ENCODE assay signal across 8 cellular contexts in the genomic region with DNA sequence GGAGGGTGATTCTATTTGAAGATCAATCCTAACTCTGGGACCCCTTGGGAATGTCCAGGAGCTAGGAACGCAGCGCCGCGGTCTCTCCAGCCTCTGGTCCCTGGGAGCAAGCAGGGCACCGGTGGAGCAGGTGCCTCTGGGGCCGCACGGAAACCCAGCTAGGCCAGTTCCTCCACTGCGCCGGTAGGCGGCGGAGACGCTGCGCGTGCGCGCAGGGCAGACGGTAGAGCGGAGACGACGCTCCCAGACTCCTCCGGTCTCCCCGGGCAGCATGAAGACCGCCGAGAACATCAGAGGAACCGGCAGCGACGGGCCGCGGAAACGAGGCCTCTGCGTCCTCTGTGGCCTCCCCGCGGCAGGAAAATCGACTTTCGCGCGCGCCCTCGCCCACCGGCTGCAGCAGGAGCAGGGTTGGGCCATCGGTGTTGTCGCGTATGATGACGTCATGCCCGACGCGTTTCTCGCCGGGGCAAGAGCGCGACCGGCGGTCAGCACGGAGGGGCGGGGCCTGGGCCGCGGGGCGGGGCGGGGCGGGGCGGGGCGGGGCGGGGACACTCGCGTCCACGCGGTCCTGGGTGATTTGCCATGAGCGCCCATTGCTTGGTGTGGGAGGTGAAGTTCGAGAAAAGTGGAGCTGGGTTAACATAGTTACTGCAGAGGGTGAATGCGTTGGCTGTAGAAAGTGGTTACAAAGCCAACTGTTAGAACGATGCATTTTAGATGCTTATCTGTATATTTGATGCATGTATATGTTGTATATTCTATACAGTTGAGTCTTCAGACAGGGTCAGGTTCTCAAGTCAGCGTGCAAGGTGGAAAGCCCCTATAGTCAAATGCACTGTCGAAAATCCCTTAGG. TPM values are rescaled to one million over a fixed set of nuclear protein-coding genes. Genes with fewer than 3 reads are reported as not detected.
A peak's percentile ranks its signal among the peaks of the same experiment; 100 is the strongest.
DNase-seq lines count a peak whose midpoint lies in the region; TF ChIP-seq lines count a peak whose summit lies in the region.

A gene with protein sequence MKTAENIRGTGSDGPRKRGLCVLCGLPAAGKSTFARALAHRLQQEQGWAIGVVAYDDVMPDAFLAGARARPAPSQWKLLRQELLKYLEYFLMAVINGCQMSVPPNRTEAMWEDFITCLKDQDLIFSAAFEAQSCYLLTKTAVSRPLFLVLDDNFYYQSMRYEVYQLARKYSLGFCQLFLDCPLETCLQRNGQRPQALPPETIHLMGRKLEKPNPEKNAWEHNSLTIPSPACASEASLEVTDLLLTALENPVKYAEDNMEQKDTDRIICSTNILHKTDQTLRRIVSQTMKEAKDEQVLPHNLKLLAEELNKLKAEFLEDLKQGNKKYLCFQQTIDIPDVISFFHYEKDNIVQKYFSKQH (plus strand): TSS at position 193 of the 857 bp plus-strand sequence. CDS start 79 bp downstream, at position 272.

- POLR2A ChIA-PET in GM10248 (lab: Yijun Ruan, JAX), result interaction anchor here (2.0 kb wide), 1 partner anchor 28 kb away, joined by 8 read pairs; a partner anchor contains a TSS

- H3K27ac Mint-ChIP-seq in HFFc6, result peak within 1 kb of the TSS; percentile 92
- H3K27ac Mint-ChIP-seq in activated naive CD4-positive, alpha-beta T cell treated with anti-CD3 and anti-CD28 coated beads, Interleukin-2, amount 10 ng/mL, durations not matched to agents 7 days and 5 days, result peak within 1 kb of the TSS; percentile 97

- peaks cover 14% of the 10 kb centered on the region for H3K4me1 ChIP-seq in SJSA1 (replicated peaks)

- no peaks in the 10 kb centered on the region for H3K27me3 ChIP-seq in SJSA1 (replicated peaks)

- no peaks in the 10 kb centered on the region; the same call in 1 of the 2 replicates for H3K36me3 ChIP-seq in SJSA1

- H3K27me3 Mint-ChIP-seq in HFFc6 (ENCODE audit: insufficient read depth), result no peaks in the 10 kb centered on the region
- H3K27me3 Mint-ChIP-seq in activated naive CD4-positive, alpha-beta T cell treated with anti-CD3 and anti-CD28 coated beads, Interleukin-2, amount 10 ng/mL, durations not matched to agents 7 days and 5 days, result peaks cover 4% of the 10 kb centered on the region

- peaks cover 25% of the 10 kb centered on the region for H3K4me1 Mint-ChIP-seq in HFFc6 (ENCODE audit: low read depth)
- peaks cover 17% of the 10 kb centered on the region for H3K4me1 Mint-ChIP-seq in activated naive CD4-positive, alpha-beta T cell treated with anti-CD3 and anti-CD28 coated beads, Interleukin-2, amount 10 ng/mL, durations not matched to agents 7 days and 5 days

- H3K27ac ChIP-seq in SJSA1, result peak within 1 kb of the TSS; percentile 91

- peak within 1 kb of the TSS; percentile 90 for H3K4me3 Mint-ChIP-seq in HFFc6
- H3K4me3 Mint-ChIP-seq in activated naive CD4-positive, alpha-beta T cell treated with anti-CD3 and anti-CD28 coated beads, Interleukin-2, amount 10 ng/mL, durations not matched to agents 7 days and 5 days, result peak within 1 kb of the TSS; percentile 84

- peak within 1 kb of the TSS; percentile 93 for H3K4me3 ChIP-seq in SJSA1

- TF ChIP-seq CTCF in GM10248 (IDR thresholded peaks at IDR 0.05; ENCODE audit: control extremely low read depth, extremely low read depth, low read depth, missing control alignments), result peak; percentile 89
- TF ChIP-seq CTCF in HFFc6 (IDR thresholded peaks at IDR 0.05), result peak; percentile 92

- H3K9me3 ChIP-seq in SJSA1 (replicated peaks), result no peaks in the 10 kb centered on the region

- H3K36me3 Mint-ChIP-seq in HFFc6 (ENCODE audit: low read depth), result no peaks in the 10 kb centered on the region
- no peaks in the 10 kb centered on the region for H3K36me3 Mint-ChIP-seq in activated naive CD4-positive, alpha-beta T cell treated with anti-CD3 and anti-CD28 coated beads, Interleukin-2, amount 10 ng/mL, durations not matched to agents 7 days and 5 days

- CTCF ChIA-PET in GM10248 (lab: Yijun Ruan, JAX), result interaction anchor here (0.6 to 8.5 kb wide), 21 partner anchors 9 to 496 kb away, joined by 3 to 107 read pairs (median 5); a partner anchor contains a TSS
- CTCF ChIA-PET in activated naive CD4-positive, alpha-beta T cell treated with anti-CD3 and anti-CD28 coated beads, Interleukin-2, amount 10 ng/mL, durations not matched to agents 7 days and 5 days (lab: Charles Lee), result interaction anchor here (1.0 to 2.4 kb wide), 5 partner anchors 10 to 29 kb away, joined by 4 to 9 read pairs (median 5); a partner anchor contains a TSS

- peak; percentile 97 for DNase-seq in GM10248 (ENCODE audit: extremely low spot score)
- DNase-seq in HFFc6, result peak; percentile 88
- DNase-seq in MV-4-11 (lab: John Stamatoyannopoulos, UW), result peak; percentile 82
- DNase-seq in SJSA1 (ENCODE audit: low read depth in 1 of 2, low spot score in 2 of 2), result peak; percentile 92 to 97
- peak; percentile 92 for DNase-seq in activated naive CD4-positive, alpha-beta T cell treated with anti-CD3 and anti-CD28 coated beads, Interleukin-2, amount 10 ng/mL, durations not matched to agents 7 days and 5 days
- DNase-seq in germinal center (ENCODE audit: low spot score), result peak; percentile 94
- peak; percentile 50 for DNase-seq in non-pigmented ciliary epithelial cell (ENCODE audit: low read depth)
- DNase-seq in superior temporal gyrus (ENCODE audit: extremely low spot score), result peak; percentile 93

- H3K9me3 Mint-ChIP-seq in HFFc6, result no peaks in the 10 kb centered on the region
- no peaks in the 10 kb centered on the region for H3K9me3 Mint-ChIP-seq in activated naive CD4-positive, alpha-beta T cell treated with anti-CD3 and anti-CD28 coated beads, Interleukin-2, amount 10 ng/mL, durations not matched to agents 7 days and 5 days

RNA-seq across cellular contexts. Expression of the gene that starts here (rescaled TPM):
- 1 to 10 TPM; 2.6 to 5.1 (median 4.2) TPM for total RNA-seq in HFFc6 (2021; fragmentation: NEBNext Ultra II Directional; extraction: Animal tissue kit (Norgen Biotek cat#: 25700))
- total RNA-seq in SJSA1 (2014; rRNA removed; shearing (Covaris generic)), result 6.2 and 11.2 TPM in 2 replicates

Comparison
In these comparisons a context has a peak if more than half of its experiments do, and no peak if none do; other contexts are left out.
1. Peak in every context shown above with its lines: DNase-seq, H3K4me3 ChIP-seq and H3K27ac ChIP-seq.